Comparison of ENCODE assay signal across 16 cellular contexts in the genomic region with DNA sequence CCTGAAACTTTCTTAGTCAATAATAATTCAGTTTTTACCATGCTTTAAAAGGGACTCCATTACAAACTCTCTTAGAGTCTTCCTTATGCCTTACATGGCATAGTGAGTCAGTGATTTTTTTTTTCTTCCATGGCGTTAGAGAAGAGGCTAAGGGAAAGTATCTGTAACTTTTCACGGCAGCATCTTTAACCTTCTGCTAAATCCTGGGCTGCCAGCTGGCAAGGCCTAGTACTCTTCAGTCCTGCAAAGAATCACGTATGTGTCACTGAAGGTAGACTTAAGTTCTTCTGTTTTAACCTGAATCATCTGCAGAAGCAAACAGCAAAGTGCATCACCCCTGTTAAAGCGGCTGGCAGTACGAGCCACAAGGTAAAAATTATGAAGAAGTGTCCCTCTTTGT.
DNase-seq lines count a peak whose midpoint lies in the region; TF ChIP-seq lines count a peak whose summit lies in the region.
"Had no signal": no experiment of that assay in that cellular context is flagged by ENCODE, and none has a peak within 500 bp of the region (broad histone marks: within the 10 kb centered on the region; RNA-seq: fewer than 3 reads in every experiment).

No MANE protein-coding gene starts in this region.

- H3K9me3 Mint-ChIP-seq in endodermal cell: no peaks in the 10 kb centered on the region
- peaks cover 0 to 2% (median 0%) of the 10 kb centered on the region in 8 donors for H3K9me3 Mint-ChIP-seq in CD4-positive, alpha-beta memory T cell

- H3K79me2 ChIP-seq in mesendoderm (ENCODE audit: control insufficient read depth, insufficient read depth, low read length): no peaks in the 10 kb centered on the region
- no peaks in the 10 kb centered on the region for H3K79me2 ChIP-seq in smooth muscle cell (ENCODE audit: low read depth)

- H3K4me1 Mint-ChIP-seq in endodermal cell: peaks cover 25% of the 10 kb centered on the region
- no peaks in the 10 kb centered on the region for H3K4me1 Mint-ChIP-seq in CD4-positive, alpha-beta memory T cell

- no peak overlapping the region for H4K8ac ChIP-seq in mesendoderm (ENCODE audit: low read depth, low read length)

- no peak overlapping the region for H3K4me2 ChIP-seq in mesendoderm (ENCODE audit: low read length)
- H3K4me2 ChIP-seq in smooth muscle cell: peak overlapping the region; percentile 53
- H3K4me2 ChIP-seq: KMS-11, PC-9 had no signal

- H3K4me3 Mint-ChIP-seq in endodermal cell: no peak overlapping the region
- no peak overlapping the region for H3K4me3 Mint-ChIP-seq in CD4-positive, alpha-beta memory T cell
- H3K4me3 Mint-ChIP-seq: CD14-positive monocyte had no signal

- H3K4me1 ChIP-seq in endodermal cell (ENCODE audit: control insufficient read depth, insufficient read depth, low read length): peaks cover 4% of the 10 kb centered on the region
- no peaks in the 10 kb centered on the region for H3K4me1 ChIP-seq in mesendoderm (ENCODE audit: control insufficient read depth, low read depth, low read length)
- H3K4me1 ChIP-seq in smooth muscle cell (ENCODE audit: low read depth): peaks cover 8% of the 10 kb centered on the region
- H3K4me1 ChIP-seq in CD4-positive, alpha-beta memory T cell (ENCODE audit: insufficient read depth, low read length): no peaks in the 10 kb centered on the region

- no peak overlapping the region for H3K9ac ChIP-seq in endodermal cell (ENCODE audit: extremely low read depth, low read length, poor library complexity, severe bottlenecking)
- no peak overlapping the region for H3K9ac ChIP-seq in mesendoderm (ENCODE audit: low read length)
- no peak overlapping the region for H3K9ac ChIP-seq in smooth muscle cell (ENCODE audit: low read depth)
- H3K9ac ChIP-seq: KMS-11 had no signal

- H4K20me1 ChIP-seq in smooth muscle cell (ENCODE audit: low read depth): no peaks in the 10 kb centered on the region

- H3F3A ChIP-seq in smooth muscle cell (ENCODE audit: low read depth): peaks cover 37% of the 10 kb centered on the region

- H3K27me3 Mint-ChIP-seq in endodermal cell (ENCODE audit: insufficient read depth): no peaks in the 10 kb centered on the region
- H3K27me3 Mint-ChIP-seq in CD4-positive, alpha-beta memory T cell: peaks cover 0 to 5% of the 10 kb centered on the region in 2 donors

- intact Hi-C loops in CD4-positive, alpha-beta memory T cell (cut with micrococcal nuclease): no loop called here

- H3K4me3 ChIP-seq in endodermal cell (ENCODE audit: low read length) (no peak overlapping the region), mesendoderm (ENCODE audit: low read length) (no peak overlapping the region), smooth muscle cell (no peak overlapping the region)
- H3K4me3 ChIP-seq in CD4-positive, alpha-beta memory T cell (ENCODE audit: low read length in 2 of 2): no peak overlapping the region
- H3K4me3 ChIP-seq: PC-9 had no signal

- H3K23ac ChIP-seq in mesendoderm (ENCODE audit: low read length): no peak overlapping the region

- H3K9me3 ChIP-seq in endodermal cell (ENCODE audit: control insufficient read depth, low read length): peaks cover 10% of the 10 kb centered on the region
- H3K9me3 ChIP-seq in smooth muscle cell (replicated peaks; ENCODE audit: low read depth): no peaks in the 10 kb centered on the region
- no peaks in the 10 kb centered on the region for H3K9me3 ChIP-seq in CD4-positive, alpha-beta memory T cell (ENCODE audit: control insufficient read depth in 1 of 2, low read length in 2 of 2)

- CTCF ChIA-PET in CD4-positive, alpha-beta memory T cell (lab: Charles Lee; ENCODE audit: partially characterized antibody): no interaction called here

- no peak overlapping the region for H2BK5ac ChIP-seq in mesendoderm (ENCODE audit: low read length)

- POLR2A ChIA-PET in CD4-positive, alpha-beta memory T cell (lab: Charles Lee; ENCODE audit: partially characterized antibody): no interaction called here

- no peak overlapping the region for H3K4ac ChIP-seq in mesendoderm (ENCODE audit: low read depth, low read length)

- no peak overlapping the region for H3K56ac ChIP-seq in mesendoderm (ENCODE audit: low read length)

- WGBS in endodermal cell (ENCODE audit: insufficient coverage in 1 of 2, insufficient read length in 1 of 2), 2 experiments: 91 to 94% methylated on average over 4 to 5 of the region's 5 CpGs
- no CpG with 5 or more reads among the region's 5 CpGs for WGBS in mesendoderm (ENCODE audit: extremely low coverage, insufficient coverage, low lambda C conversion rate)
- 36% methylated on average over 5 of the region's 5 CpGs for WGBS in smooth muscle cell (ENCODE audit: low lambda C conversion rate)

- H3K36me3 Mint-ChIP-seq in endodermal cell (ENCODE audit: low read depth): no peaks in the 10 kb centered on the region
- no peaks in the 10 kb centered on the region for H3K36me3 Mint-ChIP-seq in CD4-positive, alpha-beta memory T cell

- H2BK15ac ChIP-seq in mesendoderm (replicated peaks; ENCODE audit: low read depth): no peak overlapping the region

- H4K5ac ChIP-seq in mesendoderm (ENCODE audit: low read length): no peak overlapping the region

- H3K27ac ChIP-seq in endodermal cell (ENCODE audit: low read depth, low read length) (no peak overlapping the region), mesendoderm (ENCODE audit: low read depth, low read length) (no peak overlapping the region), smooth muscle cell (ENCODE audit: low read depth) (peak overlapping the region; percentile 73)
- H3K27ac ChIP-seq in CD4-positive, alpha-beta memory T cell (ENCODE audit: low read depth, low read length): no peak overlapping the region
- H3K27ac ChIP-seq: KMS-11, PC-9 had no signal

- H3K27ac Mint-ChIP-seq in endodermal cell: peak overlapping the region; percentile 30
- no peak overlapping the region for H3K27ac Mint-ChIP-seq in CD4-positive, alpha-beta memory T cell

- H2BK120ac ChIP-seq in mesendoderm (ENCODE audit: low read depth, low read length): no peak overlapping the region

- no peak overlapping the region for H2AK5ac ChIP-seq in mesendoderm (ENCODE audit: low read length)

- H3K27me3 ChIP-seq in endodermal cell (ENCODE audit: control insufficient read depth, insufficient read depth, low read length, poor library complexity, severe bottlenecking) (no peaks in the 10 kb centered on the region), mesendoderm (ENCODE audit: insufficient read depth, low read length, poor library complexity) (no peaks in the 10 kb centered on the region), smooth muscle cell (ENCODE audit: low read depth) (no peaks in the 10 kb centered on the region)
- H3K27me3 ChIP-seq in CD4-positive, alpha-beta memory T cell (ENCODE audit: insufficient read depth, low read length): no peaks in the 10 kb centered on the region

- DNase-seq in ELF-1 (ENCODE audit: low read depth, low spot score) (peak; percentile 10), endodermal cell (no peak), mesendoderm (no peak), smooth muscle cell (lab: John Stamatoyannopoulos, UW; ENCODE audit: unreplicated experiment) (no peak), SHP77 treated with DMSO at 0.1 percent for 48 hours (lab: John Stamatoyannopoulos, UW) (no peak), T1000 (lab: John Stamatoyannopoulos, UW) (no peak)
- no peak for DNase-seq in CD4-positive, alpha-beta memory T cell
- DNase-seq: COR-L47, DMS153, NCI-H1048, NCI-H1436 treated with DMSO at 0.1 percent for 48 hours, NCI-H2029 treated with DMSO at 0.1 percent for 48 hours, NCI-H510A treated with DMSO at 0.1 percent for 48 hours, PC-9 had no signal

- H3K36me3 ChIP-seq in endodermal cell (ENCODE audit: control insufficient read depth, insufficient read depth, low read length) (no peaks in the 10 kb centered on the region), mesendoderm (ENCODE audit: control insufficient read depth, insufficient read depth, low read length) (no peaks in the 10 kb centered on the region), smooth muscle cell (ENCODE audit: low read depth) (no peaks in the 10 kb centered on the region)
- no peaks in the 10 kb centered on the region for H3K36me3 ChIP-seq in CD4-positive, alpha-beta memory T cell (ENCODE audit: insufficient read depth, low read length)

- TF ChIP-seq CTCF in endodermal cell (conservative IDR thresholded peaks at IDR 0.05) (no peak), smooth muscle cell (IDR thresholded peaks at IDR 0.05; ENCODE audit: borderline replicate concordance, insufficient read depth, poor library complexity, severe bottlenecking) (no peak)

- H3K18ac ChIP-seq in mesendoderm (ENCODE audit: low read length): peak overlapping the region; percentile 80

- H3K79me1 ChIP-seq in mesendoderm (ENCODE audit: low read length): no peaks in the 10 kb centered on the region

- H2AFZ ChIP-seq in smooth muscle cell (ENCODE audit: low read depth): no peak overlapping the region
- H2AFZ ChIP-seq: PC-9 had no signal
